1 cellular context compared by ENCODE assay signal in the genomic region with DNA sequence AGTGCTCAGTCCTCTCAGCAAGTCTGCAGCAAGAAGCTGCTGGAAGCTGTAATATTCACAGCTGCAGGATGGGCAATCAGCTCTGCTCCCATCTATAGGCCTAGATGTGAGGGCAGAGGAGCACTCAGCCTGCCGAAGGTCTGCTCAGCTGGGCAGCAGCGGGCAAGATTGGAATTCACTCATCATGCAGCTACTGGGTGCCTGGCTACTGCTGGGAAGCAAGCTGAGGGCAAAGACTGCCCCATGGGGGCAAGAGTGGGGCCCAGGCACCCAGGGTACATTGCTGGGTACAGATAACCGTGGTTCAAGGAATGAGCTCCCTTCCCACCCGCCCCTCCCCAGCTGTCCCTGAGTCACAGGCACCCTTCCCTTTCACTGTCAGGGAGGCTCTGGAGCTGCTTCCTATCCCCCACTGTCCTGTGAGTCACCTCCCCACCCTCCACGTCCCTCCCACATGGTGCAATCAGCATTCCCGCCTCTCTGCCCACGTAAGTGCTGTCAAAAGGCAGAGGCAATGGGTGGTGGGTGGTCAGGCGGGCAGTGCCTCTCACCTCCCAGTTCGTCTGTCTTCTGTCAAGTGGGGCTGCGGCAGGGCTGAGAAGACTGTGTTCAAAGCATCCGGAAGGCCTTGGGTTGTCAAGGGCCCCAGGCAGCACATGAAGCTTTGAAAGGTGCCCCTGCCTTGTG.
TF ChIP-seq lines count a peak whose summit lies in the region.

No MANE protein-coding gene starts in this region.

TF ChIP-seq in IMR-90, 13 proteins besides CTCF, POLR2A, EP300 and RAD21 (continued from another document):
- TF ChIP-seq SMC3 (IDR thresholded peaks at IDR 0.05; ENCODE audit: low read depth, low read length) (no peak), RFX5 (IDR thresholded peaks at IDR 0.05; ENCODE audit: low read depth, low read length) (no peak)
